ENCODE assay signal across 8 cellular contexts in the genomic region with DNA sequence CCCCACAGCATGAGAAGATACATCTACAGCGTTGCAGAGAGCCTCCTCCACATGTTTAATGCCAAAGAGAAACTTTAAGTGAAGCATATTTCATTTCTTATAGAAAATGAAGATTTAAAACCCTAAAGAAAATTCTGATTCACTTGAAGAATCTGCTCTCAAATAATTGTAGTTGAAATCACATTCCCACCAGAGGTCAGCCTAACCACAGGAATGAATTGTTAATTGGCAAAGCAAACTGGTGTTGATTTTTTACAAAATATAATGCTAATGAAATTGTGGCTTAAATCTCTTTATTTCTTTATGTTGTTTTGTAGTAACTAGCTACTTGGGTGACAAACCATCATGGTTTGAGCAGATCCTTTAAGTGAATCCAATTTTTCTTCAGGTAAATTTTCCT. TPM values are rescaled to one million over a fixed set of nuclear protein-coding genes. Genes with fewer than 3 reads are reported as not detected.
DNase-seq lines count a peak whose midpoint lies in the region; ATAC-seq and TF ChIP-seq lines count a peak whose summit lies in the region.

No MANE protein-coding gene starts in this region.

- TF ChIP-seq CTCF in colonic mucosa (IDR thresholded peaks at IDR 0.05) (peak; percentile 24), neural progenitor cell (IDR thresholded peaks at IDR 0.05) (peak; percentile 68)

- H3K4me2 ChIP-seq in neural progenitor cell, result no peak overlapping the region

- ATAC-seq in GM21423 (IDR thresholded peaks at IDR 0.05; ENCODE audit: unreplicated experiment) (no peak), HG02798 (IDR thresholded peaks at IDR 0.05; ENCODE audit: poor library complexity, unreplicated experiment) (no peak)

- H3K79me2 ChIP-seq in neural progenitor cell (ENCODE audit: low read depth), result no peaks in the 10 kb centered on the region

- DNase-seq in NCI-H2227 (lab: John Stamatoyannopoulos, UW; ENCODE audit: unreplicated experiment) (peak; percentile 24), NCI-H2227 treated with DMSO at 0.1 percent for 48 hours (lab: John Stamatoyannopoulos, UW) (no peak), NAMALWA (ENCODE audit: low spot score) (peak; percentile 68), colonic mucosa (no peak), neural progenitor cell (ENCODE audit: low spot score) (peak; percentile 58)
- no peak for DNase-seq in stimulated activated CD8-positive, alpha-beta memory T cell treated with anti-CD3 and anti-CD28 coated beads, Interleukin-4, amount 100 ng/mL, for 48 hours

- H3K27me3 ChIP-seq in colonic mucosa, result no peaks in the 10 kb centered on the region
- H3K27me3 ChIP-seq in neural progenitor cell, result no peaks in the 10 kb centered on the region

- no peak overlapping the region for H3K4me3 ChIP-seq in colonic mucosa
- H3K4me3 ChIP-seq in neural progenitor cell, result no peak overlapping the region

- no peaks in the 10 kb centered on the region for H3K4me1 ChIP-seq in colonic mucosa
- no peaks in the 10 kb centered on the region for H3K4me1 ChIP-seq in neural progenitor cell

- no peaks in the 10 kb centered on the region for H3K27me3 Mint-ChIP-seq in neural progenitor cell (ENCODE audit: insufficient read depth, low read depth)

- peaks cover 4% of the 10 kb centered on the region for H3K9me3 Mint-ChIP-seq in neural progenitor cell

- no peak overlapping the region for H3K9ac ChIP-seq in colonic mucosa (ENCODE audit: low read depth in 2 of 2, low read length in 2 of 2)
- no peak overlapping the region for H3K9ac ChIP-seq in neural progenitor cell

- H3K36me3 ChIP-seq in colonic mucosa, result no peaks in the 10 kb centered on the region
- H3K36me3 ChIP-seq in neural progenitor cell, result no peaks in the 10 kb centered on the region

- no peaks in the 10 kb centered on the region for H3K9me3 ChIP-seq in colonic mucosa
- no peaks in the 10 kb centered on the region for H3K9me3 ChIP-seq in neural progenitor cell (ENCODE audit: low read depth)

- H3K27ac Mint-ChIP-seq in neural progenitor cell, result no peak overlapping the region

- intact Hi-C loops in colonic mucosa (cut with DNase I), result loop anchor here (5.0 kb wide), 1 partner anchor 308 kb away; no protein-coding TSS in a partner anchor

- H3K36me3 Mint-ChIP-seq in neural progenitor cell, result no peaks in the 10 kb centered on the region

- no peak overlapping the region for H3K27ac ChIP-seq in colonic mucosa
- H3K27ac ChIP-seq in neural progenitor cell, result no peak overlapping the region

- H2AFZ ChIP-seq in neural progenitor cell (replicated peaks), result peak overlapping the region; percentile 23

- H3K4me3 Mint-ChIP-seq in neural progenitor cell, result no peak overlapping the region

- no peaks in the 10 kb centered on the region for H3K4me1 Mint-ChIP-seq in neural progenitor cell

- no peaks in the 10 kb centered on the region for H4K20me1 ChIP-seq in neural progenitor cell (ENCODE audit: low read depth)

- H3F3A ChIP-seq in neural progenitor cell (ENCODE audit: low read depth), result no peaks in the 10 kb centered on the region

RNA-seq across cellular contexts. Expression of a gene that starts 31.1 kb away (rescaled TPM):
- total RNA-seq in colonic mucosa, result 1 to 10 TPM; 1.2 to 1.6 TPM
- 4.7 and 9.1 TPM in 2 replicates for total RNA-seq in neural progenitor cell (ENCODE audit: low replicate concordance)

Comparison
In these comparisons a context has a peak if more than half of its experiments do, and no peak if none do; other contexts are left out.
1. DNase-seq: peak in NCI-H2227 (single experiment), NAMALWA (single experiment) and neural progenitor cell (single experiment); none in NCI-H2227 treated with DMSO at 0.1 percent for 48 hours (single experiment), colonic mucosa (single experiment) and stimulated activated CD8-positive, alpha-beta memory T cell treated with anti-CD3 and anti-CD28 coated beads, Interleukin-4, amount 100 ng/mL, for 48 hours (single experiment).